ENCODE assay signal across 25 cellular contexts in the genomic region with DNA sequence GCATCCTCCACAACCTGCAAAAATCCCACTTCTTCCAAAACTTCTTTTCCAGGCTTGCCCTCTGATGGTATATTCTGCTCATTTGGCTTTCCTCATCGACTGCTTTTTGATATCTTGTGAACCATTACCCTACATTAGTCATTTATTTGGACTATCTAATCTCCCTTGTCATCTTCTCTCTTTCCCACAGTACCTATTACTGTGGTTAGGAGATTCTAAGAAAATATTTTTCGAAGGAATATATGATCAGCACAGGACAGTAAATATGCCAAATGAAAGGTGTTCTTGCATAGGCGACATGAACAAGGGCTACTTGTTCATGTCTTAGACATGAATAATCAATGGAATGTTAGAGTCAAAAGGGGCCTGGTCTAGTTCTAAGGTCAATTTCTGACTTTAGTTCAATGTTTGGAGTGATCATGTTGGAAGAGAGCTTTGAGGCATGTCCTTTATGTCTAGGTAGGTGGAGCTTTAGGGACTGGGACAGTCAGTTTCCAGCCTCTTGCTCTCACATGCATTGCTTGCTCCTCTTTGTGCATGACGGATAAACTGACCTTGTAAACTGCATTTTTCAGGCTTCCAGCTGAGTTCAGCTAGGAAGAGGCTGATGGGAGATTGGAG.
DNase-seq lines count a peak whose midpoint lies in the region; ATAC-seq, FAIRE-seq and TF ChIP-seq lines count a peak whose summit lies in the region.
"Had no signal": no experiment of that assay in that cellular context is flagged by ENCODE, and none has a peak within 500 bp of the region (broad histone marks: within the 10 kb centered on the region; RNA-seq: fewer than 3 reads in every experiment).

No MANE protein-coding gene starts in this region.

- no peaks in the 10 kb centered on the region for H4K20me1 ChIP-seq in mammary epithelial cell (ENCODE audit: insufficient read depth, low read length)
- H4K20me1 ChIP-seq in K562 (replicated peaks; ENCODE audit: control insufficient read depth, insufficient read depth, low read length): no peaks in the 10 kb centered on the region
- H4K20me1 ChIP-seq in neural cell (ENCODE audit: insufficient read depth): no peaks in the 10 kb centered on the region
- H4K20me1 ChIP-seq: BLaER1 had no signal

- no peak overlapping the region for H2AFZ ChIP-seq in mammary epithelial cell (ENCODE audit: low read depth, low read length)
- peak overlapping the region; percentile 49; the same call in 1 of the 2 replicates for H2AFZ ChIP-seq in K562 (ENCODE audit: low read depth, low read length)
- no peak overlapping the region for H2AFZ ChIP-seq in neural cell (ENCODE audit: low read depth, low read length)
- H2AFZ ChIP-seq: GM23248 had no signal

- H3K36me3 ChIP-seq in mammary epithelial cell (ENCODE audit: insufficient read depth, low read length): no peaks in the 10 kb centered on the region
- H3K36me3 ChIP-seq in breast epithelium: no peaks in the 10 kb centered on the region
- H3K36me3 ChIP-seq in K562 (ENCODE audit: control insufficient read depth, insufficient read depth, low read length): no peaks in the 10 kb centered on the region
- H3K36me3 ChIP-seq in neural cell (ENCODE audit: insufficient read depth, low read length): no peaks in the 10 kb centered on the region
- no peaks in the 10 kb centered on the region for H3K36me3 ChIP-seq in body of pancreas (replicated peaks in 1 of 2; ENCODE audit: insufficient read depth in 1 of 2, low read depth in 2 of 2)
- H3K36me3 ChIP-seq: BLaER1 had no signal

- no peaks in the 10 kb centered on the region for H3K9me1 ChIP-seq in K562 (ENCODE audit: control insufficient read depth, insufficient read depth, low read length)

- BruUV-seq in mammary epithelial cell (replicated peaks; lab: Mats Ljungman, UMichigan): no TSS peak
- BruUV-seq in K562 (replicated peaks; lab: Mats Ljungman, UMichigan): no TSS peak

- intact Hi-C loops in mammary epithelial cell (cut with micrococcal nuclease) (no loop called here), breast epithelium (cut with DNase I; ENCODE audit: low total_unique reads) (no loop called here), K562 (cut with micrococcal nuclease) (no loop called here), body of pancreas (cut with DNase I) (no loop called here)

- H3K9me2 ChIP-seq in neural cell (ENCODE audit: insufficient read depth, low read length): no peaks in the 10 kb centered on the region

- H3F3A ChIP-seq in neural cell (ENCODE audit: insufficient read depth, low read length, poor library complexity, severe bottlenecking): no peaks in the 10 kb centered on the region

- DNase-seq in mammary epithelial cell (peak; percentile 3), breast epithelium (ENCODE audit: low spot score in 2 of 2) (no peak), M059J (ENCODE audit: low read depth) (peak; percentile 15), K562 (ENCODE audit: extremely low read depth in 1 of 4, low spot score in 3 of 4) (no peak), pons (ENCODE audit: low spot score) (no peak), body of pancreas (no peak), NCI-H748 treated with DMSO at 0.1 percent for 48 hours (lab: John Stamatoyannopoulos, UW) (no peak)
- DNase-seq: Caco-2; CD4-positive, CD25-positive, alpha-beta regulatory T cell; CD8-positive, alpha-beta T cell; DMS 273 treated with DMSO at 0.1 percent for 48 hours; DMS79; EL; GDM1; GM23248; H9 had no signal

- H3K4me1 ChIP-seq in mammary epithelial cell (ENCODE audit: insufficient read depth, low read length) (no peaks in the 10 kb centered on the region), breast epithelium (no peaks in the 10 kb centered on the region), K562 (replicated peaks in 1 of 2; ENCODE audit: control insufficient read depth in 2 of 2, insufficient read depth in 2 of 2, low read length in 2 of 2) (peaks cover 0 to 6% of the 10 kb centered on the region in 2 experiments; a peak in 2 of 5 replicates), body of pancreas (no peaks in the 10 kb centered on the region)
- H3K4me1 ChIP-seq: BLaER1, Caco-2 had no signal

- H3K4me2 ChIP-seq in mammary epithelial cell (ENCODE audit: insufficient read depth, low read depth, low read length) (no peak overlapping the region), K562 (ENCODE audit: insufficient read depth, low read length) (no peak overlapping the region), neural cell (ENCODE audit: low read length) (no peak overlapping the region)
- H3K4me2 ChIP-seq: BLaER1 had no signal

- TF ChIP-seq RAD21 in K562 (CRISPR knock-in tag; conservative IDR thresholded peaks at IDR 0.05 in 1 of 2, IDR thresholded peaks at IDR 0.05 in 1 of 2) (no peak), neural cell (conservative IDR thresholded peaks at IDR 0.05) (no peak)

- CTCF ChIA-PET in mammary epithelial cell (lab: Charles Lee; ENCODE audit: low non-redundant PET): no interaction called here
- CTCF ChIA-PET in K562 (lab: Yijun Ruan, JAX; ENCODE audit: low intra/inter-chr PET ratio): no interaction called here

- H3K27me3 ChIP-seq in mammary epithelial cell (ENCODE audit: insufficient read depth, low read length) (peaks cover 4% of the 10 kb centered on the region), breast epithelium (no peaks in the 10 kb centered on the region), K562 (ENCODE audit: control insufficient read depth in 2 of 2, insufficient read depth in 2 of 2, low read length in 2 of 2) (no peaks in the 10 kb centered on the region), neural cell (ENCODE audit: insufficient read depth, low read depth, low read length) (no peaks in the 10 kb centered on the region), body of pancreas (no peaks in the 10 kb centered on the region)
- H3K27me3 ChIP-seq: BLaER1 had no signal

- no peak for TF ChIP-seq CTCF in mammary epithelial cell (conservative IDR thresholded peaks at IDR 0.05 in 1 of 2, IDR thresholded peaks at IDR 0.05 in 1 of 2; ENCODE audit: extremely low read depth in 1 of 2, insufficient read depth in 1 of 2, low read depth in 1 of 2, low read length in 2 of 2)
- no peak for TF ChIP-seq CTCF in breast epithelium (IDR thresholded peaks at IDR 0.05)
- TF ChIP-seq CTCF in K562 (IDR thresholded peaks at IDR 0.05 in 2 of 3, conservative IDR thresholded peaks at IDR 0.05 in 1 of 3; ENCODE audit: insufficient read depth in 2 of 3, low read depth in 1 of 3, low read length in 3 of 3): no peak
- TF ChIP-seq CTCF in neural cell (IDR thresholded peaks at IDR 0.05; ENCODE audit: poor library complexity, severe bottlenecking): no peak
- no peak for TF ChIP-seq CTCF in body of pancreas (IDR thresholded peaks at IDR 0.05)

- H3K27ac ChIP-seq in mammary epithelial cell (ENCODE audit: insufficient read depth, low read depth, low read length): no peak overlapping the region
- H3K27ac ChIP-seq in breast epithelium: no peak overlapping the region
- H3K27ac ChIP-seq in K562 (ENCODE audit: extremely low read depth, low read depth, low read length): no peak overlapping the region
- H3K27ac ChIP-seq in neural cell (ENCODE audit: low read length): peak overlapping the region; percentile 50
- H3K27ac ChIP-seq in body of pancreas: no peak overlapping the region
- H3K27ac ChIP-seq: 22Rv1, BLaER1, C4-2B, GM23248 had no signal

- POLR2A ChIA-PET in K562 (lab: Yijun Ruan, JAX): interaction anchor here (0.7 kb wide), 1 partner anchor 10 kb away, joined by 3 read pairs; no protein-coding TSS in a partner anchor

- dilution Hi-C loops in mammary epithelial cell (cut with HindIII; ENCODE audit: low sequenced_read_pairs): no loop called here

- H3K9me3 ChIP-seq in mammary epithelial cell (replicated peaks; ENCODE audit: insufficient read depth, low read length): no peaks in the 10 kb centered on the region
- no peaks in the 10 kb centered on the region for H3K9me3 ChIP-seq in breast epithelium
- H3K9me3 ChIP-seq in K562 (replicated peaks; ENCODE audit: control insufficient read depth, insufficient read depth, low read depth, low read length): no peaks in the 10 kb centered on the region
- H3K9me3 ChIP-seq in neural cell (ENCODE audit: low read length): no peaks in the 10 kb centered on the region
- no peaks in the 10 kb centered on the region for H3K9me3 ChIP-seq in body of pancreas
- H3K9me3 ChIP-seq: BLaER1, Caco-2 had no signal

- FAIRE-seq in K562 (lab: Jason Lieb, UNC): no peak
- FAIRE-seq: A204.1, D721Med, GM12878, GM19239 had no signal

- TF ChIP-seq EP300 in K562 (IDR thresholded peaks at IDR 0.05; ENCODE audit: low read length) (no peak), neural cell (conservative IDR thresholded peaks at IDR 0.05; ENCODE audit: poor library complexity, severe bottlenecking) (no peak)

- ATAC-seq in K562 (peak; percentile 29; the same call in 1 of the 3 replicates), body of pancreas (no peak)
- ATAC-seq: CD8-positive, alpha-beta T cell; GM12878; HCT116 had no signal

- in situ Hi-C loops in mammary epithelial cell (cut with MboI; ENCODE audit: low sequenced_read_pairs in 2 of 2): no loop called here
- in situ Hi-C loops in K562 (cut with MboI): no loop called here

- TF ChIP-seq POLR2A in breast epithelium (IDR thresholded peaks at IDR 0.05) (no peak), K562 (conservative IDR thresholded peaks at IDR 0.05) (no peak), body of pancreas (IDR thresholded peaks at IDR 0.05) (no peak)

- WGBS in mammary epithelial cell (ENCODE audit: low coverage, missing lambda C conversion rate): 58% methylated on average over 4 of the region's 4 CpGs
- WGBS in K562 (ENCODE audit: insufficient coverage, low coverage, missing lambda C conversion rate): 10% methylated on average over 4 of the region's 4 CpGs
- 52 to 57% methylated on average over 4 of the region's 4 CpGs for WGBS in body of pancreas, 2 donors

- H3K79me2 ChIP-seq in mammary epithelial cell (ENCODE audit: insufficient read depth, low read length): no peaks in the 10 kb centered on the region
- H3K79me2 ChIP-seq in K562 (ENCODE audit: control insufficient read depth, insufficient read depth, low read length): no peaks in the 10 kb centered on the region
- no peaks in the 10 kb centered on the region for H3K79me2 ChIP-seq in neural cell (replicated peaks; ENCODE audit: insufficient read depth, low read length)

- H3K4me3 ChIP-seq in mammary epithelial cell (replicated peaks in 1 of 3; ENCODE audit: insufficient read depth in 1 of 3, low read depth in 2 of 3, low read length in 3 of 3): no peak overlapping the region
- no peak overlapping the region for H3K4me3 ChIP-seq in breast epithelium
- H3K4me3 ChIP-seq in K562: no peak overlapping the region
- no peak overlapping the region for H3K4me3 ChIP-seq in neural cell (ENCODE audit: low read length)
- H3K4me3 ChIP-seq in body of pancreas: no peak overlapping the region
- H3K4me3 ChIP-seq: BLaER1, GM12878, GM23248 had no signal

- no peak overlapping the region for H3K9ac ChIP-seq in mammary epithelial cell (ENCODE audit: insufficient read depth, low read length)
- H3K9ac ChIP-seq in K562 (ENCODE audit: insufficient read depth in 1 of 2, low read depth in 2 of 2, low read length in 2 of 2): no peak overlapping the region
- no peak overlapping the region for H3K9ac ChIP-seq in neural cell (ENCODE audit: low read length)
- H3K9ac ChIP-seq: BLaER1, GM23248 had no signal

TF ChIP-seq in K562, 482 proteins besides CTCF, POLR2A, EP300 and RAD21 (continues in another document):
- no peak for TF ChIP-seq ATF1 (CRISPR knock-in tag; IDR thresholded peaks at IDR 0.05)
- TF ChIP-seq ATF1 (tag; IDR thresholded peaks at IDR 0.05): no peak

TF ChIP-seq in neural cell, 6 proteins besides CTCF, POLR2A, EP300 and RAD21 (continues in another document):
- no peak for TF ChIP-seq MXI1 (conservative IDR thresholded peaks at IDR 0.05; ENCODE audit: poor library complexity, severe bottlenecking)

Comparison
In these comparisons a context has a peak if more than half of its experiments do, and no peak if none do; other contexts are left out.
1. DNase-seq: peak in mammary epithelial cell (single experiment) and M059J (single experiment); none in breast epithelium (0 of 2), K562 (0 of 4), pons (single experiment), body of pancreas (0 of 4) and NCI-H748 treated with DMSO at 0.1 percent for 48 hours (single experiment).